ENCODE assay signal across 7 cellular contexts in genomic region chr17:17496189-17497064, GRCh38. TPM values are rescaled to one million over a fixed set of nuclear protein-coding genes. Genes with fewer than 3 reads are reported as not detected.
A peak's percentile ranks its signal among the peaks of the same experiment; 100 is the strongest.
DNase-seq lines count a peak whose midpoint lies in the region; ATAC-seq and TF ChIP-seq lines count a peak whose summit lies in the region.

Gene RASD1 (minus strand): TSS chr17:17496395. CDS start chr17:17496181, 214 bp downstream.

- peak within 1 kb of the TSS; percentile 65 for H3K4me3 Mint-ChIP-seq in activated CD4-positive, alpha-beta T cell treated with anti-CD3 and anti-CD28 coated beads, Interleukin-2, amount 10 ng/mL, durations not matched to agents 7 days and 5 days
- H3K4me3 Mint-ChIP-seq in dendritic cell treated with granulocyte-macrophage colony-stimulating factor and Interleukin-4, amounts not matched to agents 40 ng/mL and 50 ng/mL, for 4 days = peak within 1 kb of the TSS; percentile 76

- peaks cover 20% of the 10 kb centered on the region for H3K27me3 Mint-ChIP-seq in activated CD4-positive, alpha-beta T cell treated with anti-CD3 and anti-CD28 coated beads, Interleukin-2, amount 10 ng/mL, durations not matched to agents 7 days and 5 days
- peaks cover 56% of the 10 kb centered on the region for H3K27me3 Mint-ChIP-seq in dendritic cell treated with granulocyte-macrophage colony-stimulating factor and Interleukin-4, amounts not matched to agents 40 ng/mL and 50 ng/mL, for 4 days

- H3K27ac ChIP-seq in liver (ENCODE audit: low read depth in 1 of 2, low read length in 2 of 2) = peak within 1 kb of the TSS; percentile 87 to 97

- ATAC-seq in GM18498 (IDR thresholded peaks at IDR 0.05; ENCODE audit: unreplicated experiment) (peak; percentile 70), HG03039 (IDR thresholded peaks at IDR 0.05; ENCODE audit: unreplicated experiment) (peak; percentile 55)

- peaks cover 2 to 12% (median 5%) of the 10 kb centered on the region in 4 donors for H3K36me3 ChIP-seq in liver (ENCODE audit: control insufficient read depth in 4 of 4, insufficient read depth in 3 of 4, low read depth in 1 of 4, low read length in 3 of 4)

- no peaks in the 10 kb centered on the region for H3K27me3 ChIP-seq in liver (ENCODE audit: control insufficient read depth in 4 of 4, insufficient read depth in 4 of 4, low read length in 3 of 4)

- no peaks in the 10 kb centered on the region for H3K9me3 ChIP-seq in liver (ENCODE audit: control insufficient read depth in 4 of 4, low read length in 3 of 4)

- peak; percentile 64 to 77 for TF ChIP-seq RAD21 in liver (IDR thresholded peaks at IDR 0.05)

- peak; percentile 88 for TF ChIP-seq CTCF in liver (IDR thresholded peaks at IDR 0.05; ENCODE audit: low read depth, low read length, missing input control)

- H3K36me3 Mint-ChIP-seq in activated CD4-positive, alpha-beta T cell treated with anti-CD3 and anti-CD28 coated beads, Interleukin-2, amount 10 ng/mL, durations not matched to agents 7 days and 5 days (ENCODE audit: low read depth) = peaks cover 15% of the 10 kb centered on the region
- peaks cover 26% of the 10 kb centered on the region for H3K36me3 Mint-ChIP-seq in dendritic cell treated with granulocyte-macrophage colony-stimulating factor and Interleukin-4, amounts not matched to agents 40 ng/mL and 50 ng/mL, for 4 days (ENCODE audit: low read depth)

- DNase-seq in NCI-H226 = peak; percentile 52
- peak; percentile 68 for DNase-seq in activated CD4-positive, alpha-beta T cell treated with anti-CD3 and anti-CD28 coated beads, Interleukin-2, amount 10 ng/mL, durations not matched to agents 7 days and 5 days
- peak; percentile 79 for DNase-seq in stimulated activated CD4-positive, alpha-beta T cell treated with anti-CD3 and anti-CD28 coated beads, Interleukin-4, amount 100 ng/mL, for 1 hour

- intact Hi-C loops in dendritic cell treated with granulocyte-macrophage colony-stimulating factor and Interleukin-4, amounts not matched to agents 40 ng/mL and 50 ng/mL, for 4 days (cut with micrococcal nuclease) = loop anchor here (1.0 to 5.0 kb wide), 5 partner anchors 20 to 145 kb away; partner anchors contain the start of genes MED9 and PEMT

- POLR2A ChIA-PET in activated CD4-positive, alpha-beta T cell treated with anti-CD3 and anti-CD28 coated beads, Interleukin-2, amount 10 ng/mL, durations not matched to agents 7 days and 5 days (lab: Charles Lee) = interaction anchor here (0.5 kb wide), 1 partner anchor 429 kb away, joined by 3 read pairs; no protein-coding TSS in a partner anchor

- H3K9ac ChIP-seq in liver (ENCODE audit: low read depth in 1 of 2, low read length in 2 of 2) = peak within 1 kb of the TSS; percentile 35 to 73

- H3K4me1 ChIP-seq in liver (ENCODE audit: control insufficient read depth in 4 of 4, insufficient read depth in 4 of 4, low read length in 3 of 4) = peaks cover 0 to 16% (median 7%) of the 10 kb centered on the region in 4 donors

- under 1% methylated on average over 93 of the region's 93 CpGs for WGBS in liver

- H3K9me3 Mint-ChIP-seq in activated CD4-positive, alpha-beta T cell treated with anti-CD3 and anti-CD28 coated beads, Interleukin-2, amount 10 ng/mL, durations not matched to agents 7 days and 5 days = no peaks in the 10 kb centered on the region
- H3K9me3 Mint-ChIP-seq in dendritic cell treated with granulocyte-macrophage colony-stimulating factor and Interleukin-4, amounts not matched to agents 40 ng/mL and 50 ng/mL, for 4 days = no peaks in the 10 kb centered on the region

- peaks cover 10% of the 10 kb centered on the region for H3K4me1 Mint-ChIP-seq in activated CD4-positive, alpha-beta T cell treated with anti-CD3 and anti-CD28 coated beads, Interleukin-2, amount 10 ng/mL, durations not matched to agents 7 days and 5 days
- peaks cover 35% of the 10 kb centered on the region for H3K4me1 Mint-ChIP-seq in dendritic cell treated with granulocyte-macrophage colony-stimulating factor and Interleukin-4, amounts not matched to agents 40 ng/mL and 50 ng/mL, for 4 days (ENCODE audit: low read depth)

- H3K27ac Mint-ChIP-seq in activated CD4-positive, alpha-beta T cell treated with anti-CD3 and anti-CD28 coated beads, Interleukin-2, amount 10 ng/mL, durations not matched to agents 7 days and 5 days = no peak within 1 kb of the TSS
- peak within 1 kb of the TSS; percentile 59 for H3K27ac Mint-ChIP-seq in dendritic cell treated with granulocyte-macrophage colony-stimulating factor and Interleukin-4, amounts not matched to agents 40 ng/mL and 50 ng/mL, for 4 days

- peak within 1 kb of the TSS; percentile 54 to 64 (median 56) for H3K4me3 ChIP-seq in liver (ENCODE audit: low read depth in 1 of 3, low read length in 3 of 3)

- CTCF ChIA-PET in activated CD4-positive, alpha-beta T cell treated with anti-CD3 and anti-CD28 coated beads, Interleukin-2, amount 10 ng/mL, durations not matched to agents 7 days and 5 days (lab: Charles Lee) = interaction anchor here (0.6 to 2.9 kb wide), 47 partner anchors 10 to 1749 kb away, joined by 3 to 35 read pairs (median 4); partner anchors contain the start of gene PEMT

TF ChIP-seq in liver, 16 proteins besides CTCF, POLR2A, EP300 and RAD21:
- no peak for TF ChIP-seq ATF3 (IDR thresholded peaks at IDR 0.05)
- TF ChIP-seq HNF4A (conservative IDR thresholded peaks at IDR 0.05) = no peak
- TF ChIP-seq FOXA2 (IDR thresholded peaks at IDR 0.05) = no peak
- no peak for TF ChIP-seq SP1 (IDR thresholded peaks at IDR 0.05)
- TF ChIP-seq JUND (IDR thresholded peaks at IDR 0.05) = no peak
- peak; percentile 54 to 84 for TF ChIP-seq EGR1 (IDR thresholded peaks at IDR 0.05; ENCODE audit: low read depth in 2 of 2)
- TF ChIP-seq TAF1 (conservative IDR thresholded peaks at IDR 0.05) = no peak
- peak; percentile 80 for TF ChIP-seq REST (IDR thresholded peaks at IDR 0.05)
- no peak for TF ChIP-seq HNF4G (IDR thresholded peaks at IDR 0.05)
- no peak for TF ChIP-seq YY1 (IDR thresholded peaks at IDR 0.05)
- TF ChIP-seq NR2F2 (IDR thresholded peaks at IDR 0.05) = no peak
- no peak for TF ChIP-seq RXRA (IDR thresholded peaks at IDR 0.05)
- no peak for TF ChIP-seq GABPA (IDR thresholded peaks at IDR 0.05 in 1 of 2, conservative IDR thresholded peaks at IDR 0.05 in 1 of 2)
TF ChIP-seq in liver: peak in this region for 2.

RNA-seq across cellular contexts. Expression of gene RASD1, which starts in this region (rescaled TPM):
- under 1 TPM; 0.29 to 0.42 TPM for total RNA-seq in activated CD4-positive, alpha-beta T cell treated with anti-CD3 and anti-CD28 coated beads, Interleukin-2, amount 10 ng/mL, durations not matched to agents 7 days and 5 days
- total RNA-seq in liver = 1 to 10 TPM in 1 of 2 donors, under 1 TPM in 1; 0.89 to 5.5 TPM
- polyA plus RNA-seq in liver = 10 to 100 TPM; 23.8 to 46.7 TPM

Comparison
In these comparisons a context has a peak if more than half of its experiments do, and no peak if none do; other contexts are left out.
1. Peak in every context shown above with its lines: DNase-seq, ATAC-seq, H3K4me3 ChIP-seq and H3K27ac ChIP-seq.
2. Peak in DNase-seq in activated CD4-positive, alpha-beta T cell treated with anti-CD3 and anti-CD28 coated beads, Interleukin-2, amount 10 ng/mL, durations not matched to agents 7 days and 5 days; RNA of the gene not detected or under 1 TPM.